In genomic region chr5:81972496-81972791, GRCh38 we compare ENCODE assay signal across 8 cellular contexts. TPM values are rescaled to one million over a fixed set of nuclear protein-coding genes. Genes with fewer than 3 reads are reported as not detected.
A peak's percentile ranks its signal among the peaks of the same experiment; 100 is the strongest.
DNase-seq lines count a peak whose midpoint lies in the region; ATAC-seq, FAIRE-seq and TF ChIP-seq lines count a peak whose summit lies in the region.

No MANE protein-coding gene starts in this region.

- POLR2A ChIA-PET in HepG2 (lab: Yijun Ruan, JAX), result no interaction called here

- CTCF ChIA-PET in HepG2 (lab: Yijun Ruan, JAX; ENCODE audit: low intra/inter-chr PET ratio, low total read pairs), result no interaction called here

- H3K27ac Mint-ChIP-seq in activated naive CD4-positive, alpha-beta T cell treated with anti-CD3 and anti-CD28 coated beads, Interleukin-2, amount 50 U/mL, for 72 hours, result peak overlapping the region; percentile 79 to 97

- peak; percentile 45 for ATAC-seq in HG02798 (IDR thresholded peaks at IDR 0.05; ENCODE audit: poor library complexity, unreplicated experiment)
- no peak for ATAC-seq in activated naive CD4-positive, alpha-beta T cell treated with anti-CD3 and anti-CD28 coated beads, Interleukin-2, amount 50 U/mL, for 72 hours
- no peak for ATAC-seq in HepG2

- 0% methylated on average over 2 of the region's 8 CpGs for WGBS in HepG2 (ENCODE audit: low lambda C conversion rate)
- 0 to 1% methylated on average over 8 of the region's 8 CpGs for WGBS in tibial nerve, 2 donors

- TF ChIP-seq EP300 in HepG2 (IDR thresholded peaks at IDR 0.05; ENCODE audit: low read depth in 2 of 2, low read length in 2 of 2), result no peak
- no peak for TF ChIP-seq EP300 in HepG2 (CRISPR knock-in tag; IDR thresholded peaks at IDR 0.05; ENCODE audit: borderline replicate concordance)
- no peak for TF ChIP-seq EP300 in tibial nerve (IDR thresholded peaks at IDR 0.05)

- H3K4me3 ChIP-seq in HepG2 (replicated peaks in 1 of 3; ENCODE audit: insufficient read depth in 1 of 3, low read depth in 2 of 3, low read length in 3 of 3) (peak overlapping the region; percentile 73 to 86 (median 84)), tibial nerve (peak overlapping the region; percentile 61 to 84 (median 69))

- peak overlapping the region; percentile 77 for H3K4me2 ChIP-seq in HepG2 (ENCODE audit: low read depth, low read length)

- H3K9me3 ChIP-seq in HepG2 (ENCODE audit: low read length) (no peaks in the 10 kb centered on the region), tibial nerve (no peaks in the 10 kb centered on the region)

- peaks cover 5 to 6% of the 10 kb centered on the region in 2 donors for H3K36me3 Mint-ChIP-seq in activated naive CD4-positive, alpha-beta T cell treated with anti-CD3 and anti-CD28 coated beads, Interleukin-2, amount 50 U/mL, for 72 hours

- H3K36me3 ChIP-seq in HepG2 (replicated peaks in 1 of 2; ENCODE audit: control insufficient read depth in 1 of 2, insufficient read depth in 2 of 2, low read length in 2 of 2), result no peaks in the 10 kb centered on the region
- peaks cover 0 to 16% (median 0%) of the 10 kb centered on the region in 3 donors for H3K36me3 ChIP-seq in tibial nerve

- no peak for TF ChIP-seq RAD21 in HepG2 (CRISPR knock-in tag; IDR thresholded peaks at IDR 0.05)

- no peaks in the 10 kb centered on the region for H3K79me2 ChIP-seq in HepG2 (ENCODE audit: insufficient read depth, low read length)

- intact Hi-C loops in HepG2 (cut with micrococcal nuclease; ENCODE audit: unreplicated experiment), result loop anchor here (2.0 to 5.0 kb wide), 2 partner anchors 194 to 220 kb away; partner anchors contain the start of gene SSBP2

- no peaks in the 10 kb centered on the region for H3K9me3 Mint-ChIP-seq in activated naive CD4-positive, alpha-beta T cell treated with anti-CD3 and anti-CD28 coated beads, Interleukin-2, amount 50 U/mL, for 72 hours

- H4K20me1 ChIP-seq in HepG2 (ENCODE audit: insufficient read depth, low read length), result no peaks in the 10 kb centered on the region

- H3K9ac ChIP-seq in HepG2 (ENCODE audit: insufficient read depth, low read depth, low read length), result peak overlapping the region; percentile 95

- TF ChIP-seq CTCF in C4-2B (conservative IDR thresholded peaks at IDR 0.05) (no peak), HepG2 (CRISPR knock-in tag; IDR thresholded peaks at IDR 0.05) (no peak), tibial nerve (IDR thresholded peaks at IDR 0.05) (no peak)

- TF ChIP-seq POLR2A in HepG2 (IDR thresholded peaks at IDR 0.05; ENCODE audit: insufficient read depth in 1 of 2, low read depth in 2 of 2, low read length in 2 of 2) (no peak), tibial nerve (IDR thresholded peaks at IDR 0.05) (no peak)

- in situ Hi-C loops in HepG2 (cut with HindIII; ENCODE audit: extremely low pct_ligation_motif_present, low pct_unique_long_range_greater_than_20kb), result no loop called here

- peaks cover 26% of the 10 kb centered on the region; the same call in 1 of the 2 replicates for H3K4me1 ChIP-seq in HepG2 (ENCODE audit: insufficient read depth, low read length)
- H3K4me1 ChIP-seq in tibial nerve, result peaks cover 0 to 20% (median 2%) of the 10 kb centered on the region in 4 donors

- FAIRE-seq in HepG2 (lab: Jason Lieb, UNC), result no peak

- TSS peak; percentile 79 for BruUV-seq in HepG2 (replicated peaks; lab: Mats Ljungman, UMichigan)

- peak overlapping the region; percentile 97 for H3K27ac ChIP-seq in C4-2B
- peak overlapping the region; percentile 95 for H3K27ac ChIP-seq in HepG2 (ENCODE audit: extremely low read length, insufficient read depth, low read length)
- peak overlapping the region; percentile 98 to 100 (median 99) for H3K27ac ChIP-seq in tibial nerve

- no peaks in the 10 kb centered on the region; a peak in 1 of 5 replicates for H3K27me3 ChIP-seq in HepG2 (ENCODE audit: control insufficient read depth in 1 of 2, insufficient read depth in 2 of 2, low read length in 2 of 2)
- no peaks in the 10 kb centered on the region for H3K27me3 ChIP-seq in tibial nerve

- H2AFZ ChIP-seq in HepG2 (ENCODE audit: low read length), result no peak overlapping the region

- no peak for DNase-seq in activated naive CD4-positive, alpha-beta T cell treated with anti-CD3 and anti-CD28 coated beads, Interleukin-2, amount 50 U/mL, for 72 hours (ENCODE audit: low spot score in 2 of 2)
- DNase-seq in HepG2 (ENCODE audit: low spot score) (no peak), tibial nerve (ENCODE audit: low spot score in 2 of 2) (no peak), DMS 273 treated with DMSO at 0.1 percent for 48 hours (lab: John Stamatoyannopoulos, UW) (no peak), NCI-H774 (lab: John Stamatoyannopoulos, UW) (no peak)
- no peak for DNase-seq in effector CD4-positive, alpha-beta T cell

TF ChIP-seq in HepG2, 621 proteins besides CTCF, POLR2A, EP300 and RAD21 (continues in another document):
- TF ChIP-seq, protein P1, sequence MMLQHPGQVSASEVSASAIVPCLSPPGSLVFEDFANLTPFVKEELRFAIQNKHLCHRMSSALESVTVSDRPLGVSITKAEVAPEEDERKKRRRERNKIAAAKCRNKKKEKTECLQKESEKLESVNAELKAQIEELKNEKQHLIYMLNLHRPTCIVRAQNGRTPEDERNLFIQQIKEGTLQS (CRISPR knock-in tag; IDR thresholded peaks at IDR 0.05), result no peak
- no peak for TF ChIP-seq GABPB1 (CRISPR knock-in tag; IDR thresholded peaks at IDR 0.05)
- TF ChIP-seq KDM5B (CRISPR knock-in tag; IDR thresholded peaks at IDR 0.05; ENCODE audit: borderline replicate concordance), result no peak
- no peak for TF ChIP-seq ZNF251 (CRISPR knock-in tag; IDR thresholded peaks at IDR 0.05)
- TF ChIP-seq, protein P2, sequence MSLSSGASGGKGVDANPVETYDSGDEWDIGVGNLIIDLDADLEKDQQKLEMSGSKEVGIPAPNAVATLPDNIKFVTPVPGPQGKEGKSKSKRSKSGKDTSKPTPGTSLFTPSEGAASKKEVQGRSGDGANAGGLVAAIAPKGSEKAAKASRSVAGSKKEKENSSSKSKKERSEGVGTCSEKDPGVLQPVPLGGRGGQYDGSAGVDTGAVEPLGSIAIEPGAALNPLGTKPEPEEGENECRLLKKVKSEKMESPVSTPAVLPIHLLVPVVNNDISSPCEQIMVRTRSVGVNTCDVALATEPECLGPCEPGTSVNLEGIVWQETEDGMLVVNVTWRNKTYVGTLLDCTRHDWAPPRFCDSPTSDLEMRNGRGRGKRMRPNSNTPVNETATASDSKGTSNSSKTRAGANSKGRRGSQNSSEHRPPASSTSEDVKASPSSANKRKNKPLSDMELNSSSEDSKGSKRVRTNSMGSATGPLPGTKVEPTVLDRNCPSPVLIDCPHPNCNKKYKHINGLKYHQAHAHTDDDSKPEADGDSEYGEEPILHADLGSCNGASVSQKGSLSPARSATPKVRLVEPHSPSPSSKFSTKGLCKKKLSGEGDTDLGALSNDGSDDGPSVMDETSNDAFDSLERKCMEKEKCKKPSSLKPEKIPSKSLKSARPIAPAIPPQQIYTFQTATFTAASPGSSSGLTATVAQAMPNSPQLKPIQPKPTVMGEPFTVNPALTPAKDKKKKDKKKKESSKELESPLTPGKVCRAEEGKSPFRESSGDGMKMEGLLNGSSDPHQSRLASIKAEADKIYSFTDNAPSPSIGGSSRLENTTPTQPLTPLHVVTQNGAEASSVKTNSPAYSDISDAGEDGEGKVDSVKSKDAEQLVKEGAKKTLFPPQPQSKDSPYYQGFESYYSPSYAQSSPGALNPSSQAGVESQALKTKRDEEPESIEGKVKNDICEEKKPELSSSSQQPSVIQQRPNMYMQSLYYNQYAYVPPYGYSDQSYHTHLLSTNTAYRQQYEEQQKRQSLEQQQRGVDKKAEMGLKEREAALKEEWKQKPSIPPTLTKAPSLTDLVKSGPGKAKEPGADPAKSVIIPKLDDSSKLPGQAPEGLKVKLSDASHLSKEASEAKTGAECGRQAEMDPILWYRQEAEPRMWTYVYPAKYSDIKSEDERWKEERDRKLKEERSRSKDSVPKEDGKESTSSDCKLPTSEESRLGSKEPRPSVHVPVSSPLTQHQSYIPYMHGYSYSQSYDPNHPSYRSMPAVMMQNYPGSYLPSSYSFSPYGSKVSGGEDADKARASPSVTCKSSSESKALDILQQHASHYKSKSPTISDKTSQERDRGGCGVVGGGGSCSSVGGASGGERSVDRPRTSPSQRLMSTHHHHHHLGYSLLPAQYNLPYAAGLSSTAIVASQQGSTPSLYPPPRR (CRISPR knock-in tag; IDR thresholded peaks at IDR 0.05; ENCODE audit: borderline replicate concordance), result no peak
- TF ChIP-seq ZNF496 (CRISPR knock-in tag; IDR thresholded peaks at IDR 0.05; ENCODE audit: insufficient replicate concordance), result no peak
- peak; percentile 49 for TF ChIP-seq AGO2 (optimal IDR thresholded peaks at IDR 0.05; ENCODE audit: low read depth, low read length)
- TF ChIP-seq REPIN1 (CRISPR knock-in tag; IDR thresholded peaks at IDR 0.05; ENCODE audit: borderline replicate concordance, low read depth), result no peak
- TF ChIP-seq MIER3 (CRISPR knock-in tag; IDR thresholded peaks at IDR 0.05; ENCODE audit: borderline replicate concordance), result no peak
- no peak for TF ChIP-seq ZMYM4 (CRISPR knock-in tag; IDR thresholded peaks at IDR 0.05)

RNA-seq across cellular contexts. Expression of gene ATG10, which starts 0.6 kb away (rescaled TPM):
- 1 to 10 TPM; 4.5 to 7.3 TPM for total RNA-seq in activated naive CD4-positive, alpha-beta T cell treated with anti-CD3 and anti-CD28 coated beads, Interleukin-2, amount 50 U/mL, for 72 hours
- total RNA-seq in HepG2 (2016; rRNA removed; fragmentation: Illumina TruSeq; extraction: Trizol) (5.6 and 5.7 TPM in 2 replicates), tibial nerve (10 to 100 TPM in 1 of 4 donors, 1 to 10 TPM in 3; 3.5 to 25.1 (median 6.9) TPM)
- 4.4 and 5.9 TPM in 2 replicates for total RNA-seq in HepG2 (2016; cell fraction: cytosol; rRNA removed; fragmentation: Illumina TruSeq; extraction: Trizol; ENCODE audit: low read depth)
- 4.2 and 5.4 TPM in 2 replicates for total RNA-seq in HepG2 (2016; cell fraction: insoluble cytoplasmic fraction; rRNA removed; fragmentation: Illumina TruSeq; extraction: Trizol)
- 7.7 and 8.1 TPM in 2 replicates for total RNA-seq in HepG2 (2016; cell fraction: membrane; rRNA removed; fragmentation: Illumina TruSeq; extraction: Trizol)
- total RNA-seq in HepG2 (2016; cell fraction: nucleus; rRNA removed; fragmentation: Illumina TruSeq; extraction: Trizol), result 2.8 and 4.2 TPM in 2 replicates
- 0.93 and 2.0 TPM in 2 replicates for polyA plus RNA-seq in HepG2 (2011; rRNA removed)
- polyA plus RNA-seq in HepG2 (2011; cell fraction: cytosol; rRNA removed), result 0.89 and 1.00 TPM in 2 replicates
- 0.66 and 0.69 TPM in 2 replicates for polyA plus RNA-seq in HepG2 (2011; cell fraction: nucleus; rRNA removed)
- polyA plus RNA-seq in HepG2 (2012), result 2.9 and 4.6 TPM in 2 replicates
- 4.8 and 6.0 TPM in 2 replicates for polyA plus RNA-seq in HepG2 (2016; cell fraction: cytosol; fragmentation: Illumina TruSeq; extraction: Trizol; ENCODE audit: low read depth)
- polyA plus RNA-seq in HepG2 (2016; cell fraction: insoluble cytoplasmic fraction; fragmentation: Illumina TruSeq; extraction: Trizol; ENCODE audit: low read depth), result 6.0 and 6.3 TPM in 2 replicates
- 5.6 and 6.7 TPM in 2 replicates for polyA plus RNA-seq in HepG2 (2016; cell fraction: membrane; fragmentation: Illumina TruSeq; extraction: Trizol; ENCODE audit: low read depth)
- polyA plus RNA-seq in HepG2 (2016; cell fraction: nucleus; fragmentation: Illumina TruSeq; extraction: Trizol; ENCODE audit: insufficient read depth, low read depth), result 3.8 and 3.9 TPM in 2 replicates
- 2.8 and 3.2 TPM in 2 replicates for polyA minus RNA-seq in HepG2 (2011; rRNA and poly(A)+ RNA removed; ENCODE audit: low replicate concordance)
- 1.4 and 1.7 TPM in 2 replicates for polyA minus RNA-seq in HepG2 (2011; cell fraction: cytosol; rRNA and poly(A)+ RNA removed)
- 5.8 and 8.6 TPM in 2 replicates for polyA minus RNA-seq in HepG2 (2011; cell fraction: nucleus; rRNA and poly(A)+ RNA removed)
